Comparison of ENCODE assay signal across 8 cellular contexts in genomic region chr7:101362334-101363195, GRCh38. TPM values are rescaled to one million over a fixed set of nuclear protein-coding genes. Genes with fewer than 3 reads are reported as not detected.
A peak's percentile ranks its signal among the peaks of the same experiment; 100 is the strongest.
DNase-seq lines count a peak whose midpoint lies in the region; ATAC-seq and TF ChIP-seq lines count a peak whose summit lies in the region.

Gene COL26A1 (plus strand): TSS chr7:101362875. CDS start chr7:101363033, 158 bp downstream.

- H3K4me1 ChIP-seq in DOHH2 (ENCODE audit: control insufficient read depth, low read length) (peaks cover 5% of the 10 kb centered on the region; the same call in 1 of the 2 replicates), colonic mucosa (no peaks in the 10 kb centered on the region), right lobe of liver (peaks cover 0 to 6% (median 0%) of the 10 kb centered on the region in 4 donors), stomach smooth muscle (ENCODE audit: control insufficient read depth, insufficient read depth, low read length) (peaks cover 9% of the 10 kb centered on the region)

- H3K4me3 ChIP-seq in DOHH2 (ENCODE audit: low read length) (peak within 1 kb of the TSS; percentile 38; the same call in 1 of the 2 replicates), colonic mucosa (peak within 1 kb of the TSS; percentile 30), right lobe of liver (peak within 1 kb of the TSS; percentile 53 to 69 (median 64)), stomach smooth muscle (ENCODE audit: low read length in 2 of 2) (peak within 1 kb of the TSS; percentile 55 to 79)

- H3K9me3 ChIP-seq in DOHH2 (ENCODE audit: control insufficient read depth, insufficient read depth, low read length): no peaks in the 10 kb centered on the region
- no peaks in the 10 kb centered on the region for H3K9me3 ChIP-seq in colonic mucosa
- H3K9me3 ChIP-seq in right lobe of liver: no peaks in the 10 kb centered on the region
- no peaks in the 10 kb centered on the region for H3K9me3 ChIP-seq in stomach smooth muscle (ENCODE audit: control insufficient read depth in 2 of 2, low read length in 2 of 2)

- peak within 1 kb of the TSS in 1 of 2 donors; percentile 50 for H3K9ac ChIP-seq in colonic mucosa (ENCODE audit: low read depth in 2 of 2, low read length in 2 of 2)
- peak within 1 kb of the TSS in 1 of 2 donors; percentile 58 for H3K9ac ChIP-seq in stomach smooth muscle (ENCODE audit: low read length in 2 of 2)

- H4K20me1 ChIP-seq in DOHH2 (ENCODE audit: control insufficient read depth, insufficient read depth, low read depth, low read length): peaks cover 3% of the 10 kb centered on the region

- H3K27me3 ChIP-seq in DOHH2 (ENCODE audit: control insufficient read depth, low read length) (peaks cover 9% of the 10 kb centered on the region), colonic mucosa (peaks cover 24% of the 10 kb centered on the region), right lobe of liver (no peaks in the 10 kb centered on the region), stomach smooth muscle (ENCODE audit: control insufficient read depth in 1 of 2, insufficient read depth in 2 of 2, low read length in 2 of 2) (peaks cover 0 to 3% of the 10 kb centered on the region in 2 donors)

- intact Hi-C loops in colonic mucosa (cut with DNase I) (loop anchor here (5.0 kb wide), 1 partner anchor 50 kb away; no protein-coding TSS in a partner anchor), right lobe of liver (cut with DNase I) (loop anchor here in 1 of 2 donors (10.0 kb wide), 1 partner anchor 52 kb away; no protein-coding TSS in a partner anchor)

- H3K79me2 ChIP-seq in DOHH2 (ENCODE audit: control insufficient read depth, low read length): no peaks in the 10 kb centered on the region

- no peaks in the 10 kb centered on the region for H3F3A ChIP-seq in DOHH2 (ENCODE audit: control insufficient read depth, insufficient read depth)

- no peak for TF ChIP-seq POLR2A in right lobe of liver (IDR thresholded peaks at IDR 0.05)

- WGBS in right lobe of liver (ENCODE audit: insufficient coverage, low coverage, low lambda C conversion rate, missing lambda C conversion rate): 21% methylated on average over 22 of the region's 76 CpGs

- TF ChIP-seq CTCF in DOHH2 (IDR thresholded peaks at IDR 0.05; ENCODE audit: low read depth, low read length, poor library complexity, severe bottlenecking) (no peak), colonic mucosa (IDR thresholded peaks at IDR 0.05) (no peak), right lobe of liver (IDR thresholded peaks at IDR 0.05) (no peak)

- peak; percentile 72 to 78 (median 74) for ATAC-seq in right lobe of liver
- ATAC-seq in HG03025 (IDR thresholded peaks at IDR 0.05; ENCODE audit: low FRiP score, unreplicated experiment): no peak
- no peak for ATAC-seq in GM19324 (IDR thresholded peaks at IDR 0.05; ENCODE audit: low FRiP score, unreplicated experiment)

- H3K36me3 ChIP-seq in DOHH2 (ENCODE audit: control insufficient read depth, low read length) (no peaks in the 10 kb centered on the region), colonic mucosa (no peaks in the 10 kb centered on the region), right lobe of liver (no peaks in the 10 kb centered on the region), stomach smooth muscle (ENCODE audit: control insufficient read depth in 2 of 2, insufficient read depth in 2 of 2, low read length in 2 of 2) (no peaks in the 10 kb centered on the region)

- H3K4me2 ChIP-seq in DOHH2 (ENCODE audit: low read length): peak within 1 kb of the TSS; percentile 53

- H3K27ac ChIP-seq in DOHH2 (ENCODE audit: low read depth, low read length) (no peak within 1 kb of the TSS), colonic mucosa (no peak within 1 kb of the TSS), right lobe of liver (peak within 1 kb of the TSS; percentile 38 to 95 (median 89)), stomach smooth muscle (ENCODE audit: low read length) (no peak within 1 kb of the TSS)

- DNase-seq in NCI-H2171 treated with DMSO at 0.1 percent for 48 hours (lab: John Stamatoyannopoulos, UW) (peak; percentile 14), colonic mucosa (no peak), right lobe of liver (peak; percentile 66 to 75 (median 69)), HK-2 (ENCODE audit: unreplicated experiment) (no peak)

- no peaks in the 10 kb centered on the region for H3K9me2 ChIP-seq in DOHH2 (replicated peaks; ENCODE audit: control insufficient read depth, low read length)

RNA-seq across cellular contexts. Expression of gene COL26A1, which starts in this region (rescaled TPM):
- under 1 TPM in 1 of 2 donors, not detected in 1; 0.35 TPM for total RNA-seq in colonic mucosa
- total RNA-seq in right lobe of liver: 1 to 10 TPM; 1.4 to 5.4 (median 3.0) TPM

Comparison
In these comparisons a context has a peak if more than half of its experiments do, and no peak if none do; other contexts are left out.
1. H3K27ac ChIP-seq: peak in right lobe of liver (3 of 3); none in DOHH2 (single experiment), colonic mucosa (single experiment) and stomach smooth muscle (single experiment).
2. DNase-seq: peak in NCI-H2171 treated with DMSO at 0.1 percent for 48 hours (single experiment) and right lobe of liver (3 of 3); none in colonic mucosa (single experiment) and HK-2 (single experiment).
3. ATAC-seq: peak in right lobe of liver (4 of 4); none in HG03025 (single experiment) and GM19324 (single experiment).
4. Peak in every context shown above with its lines, with median percentiles within 50 percentile points of each other: H3K4me3 ChIP-seq.